ENCODE assay signal across 7 cellular contexts in the genomic region with DNA sequence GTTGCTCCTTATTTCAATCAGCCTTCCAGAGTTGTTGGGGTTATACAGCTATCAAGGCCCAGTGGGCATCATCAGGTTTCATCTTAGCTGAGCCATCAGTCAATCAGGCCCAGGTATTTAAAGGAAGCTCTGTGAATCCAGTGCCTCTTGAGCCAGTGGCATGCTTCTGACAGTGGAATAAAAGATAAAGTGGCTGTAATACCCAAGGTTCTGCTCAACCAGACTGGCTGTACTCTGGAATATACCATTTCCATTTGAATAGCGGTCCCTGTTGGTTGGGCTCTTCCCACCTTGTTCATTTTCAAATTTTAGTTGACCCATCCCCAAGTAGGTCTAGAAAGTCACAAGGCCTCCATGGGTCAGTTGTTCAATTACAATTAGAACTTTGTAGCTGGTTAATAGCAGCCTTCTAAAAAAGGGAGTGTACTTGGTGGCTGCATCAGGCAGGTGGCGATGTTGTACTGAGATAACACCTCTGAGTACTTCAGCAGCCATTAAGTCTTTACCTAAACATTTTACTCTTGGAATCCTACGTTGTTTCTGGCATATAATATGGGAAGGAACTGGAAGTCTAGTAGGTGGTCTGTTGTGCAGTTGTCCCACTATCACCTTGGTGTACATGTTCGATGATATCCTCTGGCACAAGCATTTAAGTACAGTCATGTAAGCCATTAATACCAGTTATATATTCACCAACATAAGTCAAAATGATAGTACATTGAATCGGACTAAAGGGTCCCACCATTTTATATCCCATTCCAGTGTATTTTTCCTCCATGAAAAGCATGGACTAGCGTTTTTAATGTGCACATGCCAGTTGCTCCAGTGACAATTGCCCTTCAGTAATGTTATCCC.
DNase-seq lines count a peak whose midpoint lies in the region; ATAC-seq and TF ChIP-seq lines count a peak whose summit lies in the region.

No MANE protein-coding gene starts in this region.

- ATAC-seq in GM21423 (IDR thresholded peaks at IDR 0.05; ENCODE audit: unreplicated experiment), result no peak

- DNase-seq in GM06990 (ENCODE audit: extremely low read depth, insufficient read length) (peak; percentile 5), Peyer's patch (peak in 1 of 3 donors; percentile 66), astrocyte of the spinal cord (ENCODE audit: low read depth, low spot score) (peak; percentile 56), iris pigment epithelial cell (ENCODE audit: low read depth) (peak; percentile 68)
- peak; percentile 31 for DNase-seq in Jurkat, Clone E6-1 (ENCODE audit: low read depth, low spot score)
- peak in 2 of 3 experiments; percentile 2 to 26 for DNase-seq in stimulated activated CD4-positive, alpha-beta T cell treated with anti-CD3 and anti-CD28 coated beads, TNF-alpha, amount 100 ng/mL, for 24 hours (ENCODE audit: low read depth in 3 of 3)

- in situ Hi-C loops in astrocyte of the spinal cord (cut with HindIII; ENCODE audit: low sequenced_read_pairs), result no loop called here

- H3K36me3 ChIP-seq in GM06990 (ENCODE audit: control insufficient read depth, insufficient read depth, low read length), result no peaks in the 10 kb centered on the region
- no peaks in the 10 kb centered on the region for H3K36me3 ChIP-seq in Peyer's patch

- TF ChIP-seq CTCF in GM06990 (IDR thresholded peaks at IDR 0.05; ENCODE audit: insufficient read depth, low read length, poor library complexity, severe bottlenecking) (peak; percentile 76), Peyer's patch (IDR thresholded peaks at IDR 0.05) (peak in 5 of 6 experiments; percentile 48 to 73 (median 67)), astrocyte of the spinal cord (IDR thresholded peaks at IDR 0.05; ENCODE audit: low read depth, low read length) (peak; percentile 78)

- no peaks in the 10 kb centered on the region for H3K9me3 ChIP-seq in Peyer's patch

- no peak overlapping the region for H3K27ac ChIP-seq in Peyer's patch

- no peaks in the 10 kb centered on the region for H3K4me1 ChIP-seq in Peyer's patch

- no peaks in the 10 kb centered on the region for H3K27me3 ChIP-seq in GM06990 (replicated peaks; ENCODE audit: control insufficient read depth, insufficient read depth, low read length)
- no peaks in the 10 kb centered on the region for H3K27me3 ChIP-seq in Peyer's patch

- TF ChIP-seq POLR2A in Peyer's patch (IDR thresholded peaks at IDR 0.05), result no peak

- H3K4me3 ChIP-seq in GM06990 (replicated peaks; ENCODE audit: low read depth, low read length), result no peak overlapping the region
- H3K4me3 ChIP-seq in Jurkat, Clone E6-1 (ENCODE audit: low read length), result no peak overlapping the region
- H3K4me3 ChIP-seq in Peyer's patch, result no peak overlapping the region
- no peak overlapping the region for H3K4me3 ChIP-seq in astrocyte of the spinal cord (ENCODE audit: low read depth, low read length)
